In genomic region chr9:89431930-89432725, GRCh38 we compare ENCODE assay signal across 13 cellular contexts.
DNase-seq lines count a peak whose midpoint lies in the region; ATAC-seq and TF ChIP-seq lines count a peak whose summit lies in the region.
"Had no signal": no experiment of that assay in that cellular context is flagged by ENCODE, and none has a peak within 500 bp of the region (broad histone marks: within the 10 kb centered on the region; RNA-seq: fewer than 3 reads in every experiment).

No MANE protein-coding gene starts in this region.

- H3K9me3 Mint-ChIP-seq in activated CD4-positive, alpha-beta T cell treated with anti-CD3 and anti-CD28 coated beads for 36 hours (ENCODE audit: low read depth): no peaks in the 10 kb centered on the region
- no peaks in the 10 kb centered on the region for H3K9me3 Mint-ChIP-seq in chondrocyte (ENCODE audit: low read depth)
- no peaks in the 10 kb centered on the region for H3K9me3 Mint-ChIP-seq in Caco-2 (ENCODE audit: unreplicated experiment)

- no peak for TF ChIP-seq CTCF in NB4 (IDR thresholded peaks at IDR 0.05; ENCODE audit: low read depth, low read length)
- no peak for TF ChIP-seq CTCF in chondrocyte (IDR thresholded peaks at IDR 0.05)
- no peak for TF ChIP-seq CTCF in neutrophil (IDR thresholded peaks at IDR 0.05)
- TF ChIP-seq CTCF in Caco-2 (IDR thresholded peaks at IDR 0.05; ENCODE audit: insufficient read depth in 1 of 2, low read depth in 1 of 2, low read length in 1 of 2, severe bottlenecking in 1 of 2, unreplicated experiment in 1 of 2): no peak
- TF ChIP-seq CTCF in tibial artery (IDR thresholded peaks at IDR 0.05): no peak

- H3K4me1 Mint-ChIP-seq in activated CD4-positive, alpha-beta T cell treated with anti-CD3 and anti-CD28 coated beads for 36 hours: peaks cover 96% of the 10 kb centered on the region
- H3K4me1 Mint-ChIP-seq in chondrocyte (ENCODE audit: low read depth) (peaks cover 19% of the 10 kb centered on the region), Caco-2 (ENCODE audit: low read depth, unreplicated experiment) (peaks cover 6% of the 10 kb centered on the region)

- H3K36me3 Mint-ChIP-seq in activated CD4-positive, alpha-beta T cell treated with anti-CD3 and anti-CD28 coated beads for 36 hours (ENCODE audit: low read depth): peaks cover 43% of the 10 kb centered on the region
- H3K36me3 Mint-ChIP-seq in chondrocyte (ENCODE audit: low read depth) (no peaks in the 10 kb centered on the region), Caco-2 (ENCODE audit: insufficient read depth, unreplicated experiment) (no peaks in the 10 kb centered on the region)

- H3K27ac Mint-ChIP-seq in activated CD4-positive, alpha-beta T cell treated with anti-CD3 and anti-CD28 coated beads for 36 hours: peak overlapping the region; percentile 32
- peak overlapping the region; percentile 41 for H3K27ac Mint-ChIP-seq in chondrocyte (ENCODE audit: unreplicated experiment)
- H3K27ac Mint-ChIP-seq in Caco-2 (ENCODE audit: unreplicated experiment): no peak overlapping the region

- no peak overlapping the region for H3K4me3 ChIP-seq in NB4 (ENCODE audit: low read depth, low read length)
- no peak overlapping the region for H3K4me3 ChIP-seq in neutrophil (ENCODE audit: low read depth in 1 of 2, low read length in 1 of 2)
- H3K4me3 ChIP-seq in Caco-2 (ENCODE audit: low read depth, low read length): no peak overlapping the region
- H3K4me3 ChIP-seq in tibial artery: no peak overlapping the region
- H3K4me3 ChIP-seq: A549, pancreas had no signal

- no TSS peak for BruUV-seq in Caco-2 (replicated peaks; lab: Mats Ljungman, UMichigan)

- peak overlapping the region; percentile 44 for H3K27ac ChIP-seq in neutrophil
- H3K27ac ChIP-seq in tibial artery: no peak overlapping the region
- H3K27ac ChIP-seq: A549, pancreas had no signal

- ATAC-seq in activated CD4-positive, alpha-beta T cell treated with anti-CD3 and anti-CD28 coated beads for 36 hours: no peak
- ATAC-seq: A549, pancreas had no signal

- POLR2A ChIA-PET in activated CD4-positive, alpha-beta T cell treated with anti-CD3 and anti-CD28 coated beads for 36 hours (lab: Charles Lee): interaction anchor here (0.8 kb wide), 1 partner anchor 12 kb away, joined by 3 read pairs; no protein-coding TSS in a partner anchor
- POLR2A ChIA-PET in Caco-2 (lab: Charles Lee): no interaction called here

- no peaks in the 10 kb centered on the region for H3K27me3 Mint-ChIP-seq in activated CD4-positive, alpha-beta T cell treated with anti-CD3 and anti-CD28 coated beads for 36 hours
- no peaks in the 10 kb centered on the region for H3K27me3 Mint-ChIP-seq in chondrocyte (ENCODE audit: low read depth)
- no peaks in the 10 kb centered on the region for H3K27me3 Mint-ChIP-seq in Caco-2 (ENCODE audit: insufficient read depth, unreplicated experiment)

- TF ChIP-seq POLR2A in NB4 (IDR thresholded peaks at IDR 0.05; ENCODE audit: extremely low read depth, insufficient read length): no peak

- peaks cover 48% of the 10 kb centered on the region for H3K36me3 ChIP-seq in neutrophil
- no peaks in the 10 kb centered on the region for H3K36me3 ChIP-seq in Caco-2 (ENCODE audit: control insufficient read depth, insufficient read depth, low read length)
- H3K36me3 ChIP-seq in tibial artery: no peaks in the 10 kb centered on the region
- H3K36me3 ChIP-seq: pancreas had no signal

- DNase-seq in activated CD4-positive, alpha-beta T cell treated with anti-CD3 and anti-CD28 coated beads for 36 hours: no peak
- no peak for DNase-seq in activated CD4-positive, alpha-beta T cell treated with anti-CD3 and anti-CD28 coated beads, Interleukin-2, amount 50 U/mL, for 1 hour
- DNase-seq in NB4 (ENCODE audit: low read depth): peak; percentile 61
- DNase-seq in chondrocyte (ENCODE audit: low spot score): peak; percentile 36
- DNase-seq in Caco-2: no peak
- no peak for DNase-seq in pons (ENCODE audit: low spot score)
- no peak for DNase-seq in tibial artery
- DNase-seq: central memory CD4-positive, alpha-beta T cell; DND-41; NCI-H1436 treated with DMSO at 0.1 percent for 48 hours; pancreas had no signal

- H3K27me3 ChIP-seq in neutrophil: no peaks in the 10 kb centered on the region
- no peaks in the 10 kb centered on the region for H3K27me3 ChIP-seq in Caco-2 (replicated peaks; ENCODE audit: control insufficient read depth, insufficient read depth, low read length)
- H3K27me3 ChIP-seq in tibial artery: no peaks in the 10 kb centered on the region
- H3K27me3 ChIP-seq: pancreas had no signal

- H3K9me3 ChIP-seq in neutrophil (no peaks in the 10 kb centered on the region), Caco-2 (no peaks in the 10 kb centered on the region), tibial artery (no peaks in the 10 kb centered on the region)
- H3K9me3 ChIP-seq: A549, pancreas had no signal

- H3K4me1 ChIP-seq in neutrophil (ENCODE audit: control insufficient read depth in 1 of 2, insufficient read depth in 1 of 2, low read depth in 1 of 2, low read length in 1 of 2) (peaks cover 40 to 59% of the 10 kb centered on the region in 2 experiments), Caco-2 (0 out of 2 replicates have a peak, but pooled peaks cover 9% of the 10 kb centered on the region), tibial artery (peaks cover 0 to 17% (median 12%) of the 10 kb centered on the region in 4 donors)

- CTCF ChIA-PET in activated CD4-positive, alpha-beta T cell treated with anti-CD3 and anti-CD28 coated beads for 36 hours (lab: Charles Lee): interaction anchor here (0.9 to 7.2 kb wide), 4 partner anchors 15 to 117 kb away, joined by 3 to 118 read pairs (median 47); no protein-coding TSS in a partner anchor
- CTCF ChIA-PET in Caco-2 (lab: Charles Lee): no interaction called here

- intact Hi-C loops in activated CD4-positive, alpha-beta T cell treated with anti-CD3 and anti-CD28 coated beads for 36 hours (cut with DNase I, micrococcal nuclease): no loop called here
- intact Hi-C loops in Caco-2 (cut with micrococcal nuclease; ENCODE audit: unreplicated experiment) (no loop called here), tibial artery (cut with DNase I; ENCODE audit: low total_unique reads) (no loop called here)

- no peak overlapping the region for H3K4me3 Mint-ChIP-seq in activated CD4-positive, alpha-beta T cell treated with anti-CD3 and anti-CD28 coated beads for 36 hours
- H3K4me3 Mint-ChIP-seq in chondrocyte (ENCODE audit: unreplicated experiment) (no peak overlapping the region), Caco-2 (ENCODE audit: unreplicated experiment) (no peak overlapping the region)

Comparison
In these comparisons a context has a peak if more than half of its experiments do, and no peak if none do; other contexts are left out.
1. DNase-seq: peak in NB4 (single experiment) and chondrocyte (single experiment); none in activated CD4-positive, alpha-beta T cell treated with anti-CD3 and anti-CD28 coated beads for 36 hours (single experiment), activated CD4-positive, alpha-beta T cell treated with anti-CD3 and anti-CD28 coated beads, Interleukin-2, amount 50 U/mL, for 1 hour (single experiment), Caco-2 (0 of 2), pons (single experiment) and tibial artery (0 of 2).